In the genomic region with DNA sequence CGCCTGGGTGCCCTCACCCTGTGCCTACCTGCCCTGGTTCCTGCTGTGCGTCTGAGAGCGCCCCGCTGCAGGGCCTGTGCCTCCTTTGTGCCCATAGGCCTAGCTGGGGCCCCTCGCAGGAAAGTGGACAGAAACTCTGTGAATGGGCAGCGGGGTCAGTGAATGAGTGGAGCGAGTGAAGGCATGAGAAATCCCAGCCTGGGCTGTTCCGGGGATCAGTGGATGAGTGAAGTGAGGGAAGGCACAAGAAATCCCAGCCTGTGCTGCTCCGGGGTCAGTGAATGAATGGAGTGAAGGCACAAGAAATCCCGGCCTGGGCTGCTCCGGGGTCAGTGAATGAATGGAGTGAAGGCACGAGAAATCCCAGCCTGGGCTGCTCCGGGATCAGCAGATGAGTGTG, we compare ENCODE assay signal across 2 cellular contexts.
TF ChIP-seq lines count a peak whose summit lies in the region.

No MANE protein-coding gene starts in this region.

TF ChIP-seq in liver, 16 proteins besides CTCF, POLR2A, EP300 and RAD21:
- TF ChIP-seq SP1 (IDR thresholded peaks at IDR 0.05) (no peak), JUND (IDR thresholded peaks at IDR 0.05) (no peak), HNF4A (conservative IDR thresholded peaks at IDR 0.05) (no peak), NR2F2 (IDR thresholded peaks at IDR 0.05) (no peak), TAF1 (conservative IDR thresholded peaks at IDR 0.05) (no peak), YY1 (IDR thresholded peaks at IDR 0.05) (no peak), RXRA (IDR thresholded peaks at IDR 0.05) (no peak), HNF4G (IDR thresholded peaks at IDR 0.05) (no peak), EGR1 (IDR thresholded peaks at IDR 0.05; ENCODE audit: low read depth in 2 of 2) (no peak), FOXA1 (IDR thresholded peaks at IDR 0.05) (no peak), FOXA2 (IDR thresholded peaks at IDR 0.05) (no peak), GABPA (IDR thresholded peaks at IDR 0.05 in 1 of 2, conservative IDR thresholded peaks at IDR 0.05 in 1 of 2) (no peak)
- TF ChIP-seq, protein P1, sequence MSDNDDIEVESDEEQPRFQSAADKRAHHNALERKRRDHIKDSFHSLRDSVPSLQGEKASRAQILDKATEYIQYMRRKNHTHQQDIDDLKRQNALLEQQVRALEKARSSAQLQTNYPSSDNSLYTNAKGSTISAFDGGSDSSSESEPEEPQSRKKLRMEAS (IDR thresholded peaks at IDR 0.05), result no peak
- TF ChIP-seq, protein P2, sequence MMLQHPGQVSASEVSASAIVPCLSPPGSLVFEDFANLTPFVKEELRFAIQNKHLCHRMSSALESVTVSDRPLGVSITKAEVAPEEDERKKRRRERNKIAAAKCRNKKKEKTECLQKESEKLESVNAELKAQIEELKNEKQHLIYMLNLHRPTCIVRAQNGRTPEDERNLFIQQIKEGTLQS (IDR thresholded peaks at IDR 0.05), result no peak
- TF ChIP-seq, protein P3, sequence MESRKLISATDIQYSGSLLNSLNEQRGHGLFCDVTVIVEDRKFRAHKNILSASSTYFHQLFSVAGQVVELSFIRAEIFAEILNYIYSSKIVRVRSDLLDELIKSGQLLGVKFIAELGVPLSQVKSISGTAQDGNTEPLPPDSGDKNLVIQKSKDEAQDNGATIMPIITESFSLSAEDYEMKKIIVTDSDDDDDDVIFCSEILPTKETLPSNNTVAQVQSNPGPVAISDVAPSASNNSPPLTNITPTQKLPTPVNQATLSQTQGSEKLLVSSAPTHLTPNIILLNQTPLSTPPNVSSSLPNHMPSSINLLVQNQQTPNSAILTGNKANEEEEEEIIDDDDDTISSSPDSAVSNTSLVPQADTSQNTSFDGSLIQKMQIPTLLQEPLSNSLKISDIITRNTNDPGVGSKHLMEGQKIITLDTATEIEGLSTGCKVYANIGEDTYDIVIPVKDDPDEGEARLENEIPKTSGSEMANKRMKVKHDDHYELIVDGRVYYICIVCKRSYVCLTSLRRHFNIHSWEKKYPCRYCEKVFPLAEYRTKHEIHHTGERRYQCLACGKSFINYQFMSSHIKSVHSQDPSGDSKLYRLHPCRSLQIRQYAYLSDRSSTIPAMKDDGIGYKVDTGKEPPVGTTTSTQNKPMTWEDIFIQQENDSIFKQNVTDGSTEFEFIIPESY (IDR thresholded peaks at IDR 0.05), result no peak
- TF ChIP-seq, protein P4, sequence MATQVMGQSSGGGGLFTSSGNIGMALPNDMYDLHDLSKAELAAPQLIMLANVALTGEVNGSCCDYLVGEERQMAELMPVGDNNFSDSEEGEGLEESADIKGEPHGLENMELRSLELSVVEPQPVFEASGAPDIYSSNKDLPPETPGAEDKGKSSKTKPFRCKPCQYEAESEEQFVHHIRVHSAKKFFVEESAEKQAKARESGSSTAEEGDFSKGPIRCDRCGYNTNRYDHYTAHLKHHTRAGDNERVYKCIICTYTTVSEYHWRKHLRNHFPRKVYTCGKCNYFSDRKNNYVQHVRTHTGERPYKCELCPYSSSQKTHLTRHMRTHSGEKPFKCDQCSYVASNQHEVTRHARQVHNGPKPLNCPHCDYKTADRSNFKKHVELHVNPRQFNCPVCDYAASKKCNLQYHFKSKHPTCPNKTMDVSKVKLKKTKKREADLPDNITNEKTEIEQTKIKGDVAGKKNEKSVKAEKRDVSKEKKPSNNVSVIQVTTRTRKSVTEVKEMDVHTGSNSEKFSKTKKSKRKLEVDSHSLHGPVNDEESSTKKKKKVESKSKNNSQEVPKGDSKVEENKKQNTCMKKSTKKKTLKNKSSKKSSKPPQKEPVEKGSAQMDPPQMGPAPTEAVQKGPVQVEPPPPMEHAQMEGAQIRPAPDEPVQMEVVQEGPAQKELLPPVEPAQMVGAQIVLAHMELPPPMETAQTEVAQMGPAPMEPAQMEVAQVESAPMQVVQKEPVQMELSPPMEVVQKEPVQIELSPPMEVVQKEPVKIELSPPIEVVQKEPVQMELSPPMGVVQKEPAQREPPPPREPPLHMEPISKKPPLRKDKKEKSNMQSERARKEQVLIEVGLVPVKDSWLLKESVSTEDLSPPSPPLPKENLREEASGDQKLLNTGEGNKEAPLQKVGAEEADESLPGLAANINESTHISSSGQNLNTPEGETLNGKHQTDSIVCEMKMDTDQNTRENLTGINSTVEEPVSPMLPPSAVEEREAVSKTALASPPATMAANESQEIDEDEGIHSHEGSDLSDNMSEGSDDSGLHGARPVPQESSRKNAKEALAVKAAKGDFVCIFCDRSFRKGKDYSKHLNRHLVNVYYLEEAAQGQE (IDR thresholded peaks at IDR 0.05), result no peak

TF ChIP-seq in HepG2, 621 proteins besides CTCF, POLR2A, EP300 and RAD21:
- TF ChIP-seq ZNF431 (CRISPR knock-in tag; IDR thresholded peaks at IDR 0.05; ENCODE audit: borderline replicate concordance, low read depth), result no peak
- no peak for TF ChIP-seq CAMTA2 (CRISPR knock-in tag; IDR thresholded peaks at IDR 0.05; ENCODE audit: borderline replicate concordance)
- TF ChIP-seq, protein P5, sequence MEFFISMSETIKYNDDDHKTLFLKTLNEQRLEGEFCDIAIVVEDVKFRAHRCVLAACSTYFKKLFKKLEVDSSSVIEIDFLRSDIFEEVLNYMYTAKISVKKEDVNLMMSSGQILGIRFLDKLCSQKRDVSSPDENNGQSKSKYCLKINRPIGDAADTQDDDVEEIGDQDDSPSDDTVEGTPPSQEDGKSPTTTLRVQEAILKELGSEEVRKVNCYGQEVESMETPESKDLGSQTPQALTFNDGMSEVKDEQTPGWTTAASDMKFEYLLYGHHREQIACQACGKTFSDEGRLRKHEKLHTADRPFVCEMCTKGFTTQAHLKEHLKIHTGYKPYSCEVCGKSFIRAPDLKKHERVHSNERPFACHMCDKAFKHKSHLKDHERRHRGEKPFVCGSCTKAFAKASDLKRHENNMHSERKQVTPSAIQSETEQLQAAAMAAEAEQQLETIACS (CRISPR knock-in tag; IDR thresholded peaks at IDR 0.05), result no peak
- no peak for TF ChIP-seq ZNF33B (CRISPR knock-in tag; IDR thresholded peaks at IDR 0.05)
- no peak for TF ChIP-seq FOXO1 (CRISPR knock-in tag; IDR thresholded peaks at IDR 0.05)
- TF ChIP-seq, protein P6, sequence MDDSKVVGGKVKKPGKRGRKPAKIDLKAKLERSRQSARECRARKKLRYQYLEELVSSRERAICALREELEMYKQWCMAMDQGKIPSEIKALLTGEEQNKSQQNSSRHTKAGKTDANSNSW (CRISPR knock-in tag; IDR thresholded peaks at IDR 0.05; ENCODE audit: borderline replicate concordance), result no peak
- no peak for TF ChIP-seq DPF2 (CRISPR knock-in tag; IDR thresholded peaks at IDR 0.05; ENCODE audit: borderline replicate concordance, low read depth)
- TF ChIP-seq, protein P7, sequence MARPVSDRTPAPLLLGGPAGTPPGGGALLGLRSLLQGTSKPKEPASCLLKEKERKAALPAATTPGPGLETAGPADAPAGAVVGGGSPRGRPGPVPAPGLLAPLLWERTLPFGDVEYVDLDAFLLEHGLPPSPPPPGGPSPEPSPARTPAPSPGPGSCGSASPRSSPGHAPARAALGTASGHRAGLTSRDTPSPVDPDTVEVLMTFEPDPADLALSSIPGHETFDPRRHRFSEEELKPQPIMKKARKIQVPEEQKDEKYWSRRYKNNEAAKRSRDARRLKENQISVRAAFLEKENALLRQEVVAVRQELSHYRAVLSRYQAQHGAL (CRISPR knock-in tag; IDR thresholded peaks at IDR 0.05; ENCODE audit: not compliant biosample characterization), result no peak
- TF ChIP-seq SIX4 (CRISPR knock-in tag; IDR thresholded peaks at IDR 0.05), result no peak
- TF ChIP-seq, protein P8, sequence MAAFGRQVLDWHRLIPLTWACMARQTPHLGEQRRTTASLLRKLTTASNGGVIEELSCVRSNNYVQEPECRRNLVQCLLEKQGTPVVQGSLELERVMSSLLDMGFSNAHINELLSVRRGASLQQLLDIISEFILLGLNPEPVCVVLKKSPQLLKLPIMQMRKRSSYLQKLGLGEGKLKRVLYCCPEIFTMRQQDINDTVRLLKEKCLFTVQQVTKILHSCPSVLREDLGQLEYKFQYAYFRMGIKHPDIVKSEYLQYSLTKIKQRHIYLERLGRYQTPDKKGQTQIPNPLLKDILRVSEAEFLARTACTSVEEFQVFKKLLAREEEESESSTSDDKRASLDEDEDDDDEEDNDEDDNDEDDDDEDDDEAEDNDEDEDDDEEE (CRISPR knock-in tag; IDR thresholded peaks at IDR 0.05), result no peak
- TF ChIP-seq, protein P9, sequence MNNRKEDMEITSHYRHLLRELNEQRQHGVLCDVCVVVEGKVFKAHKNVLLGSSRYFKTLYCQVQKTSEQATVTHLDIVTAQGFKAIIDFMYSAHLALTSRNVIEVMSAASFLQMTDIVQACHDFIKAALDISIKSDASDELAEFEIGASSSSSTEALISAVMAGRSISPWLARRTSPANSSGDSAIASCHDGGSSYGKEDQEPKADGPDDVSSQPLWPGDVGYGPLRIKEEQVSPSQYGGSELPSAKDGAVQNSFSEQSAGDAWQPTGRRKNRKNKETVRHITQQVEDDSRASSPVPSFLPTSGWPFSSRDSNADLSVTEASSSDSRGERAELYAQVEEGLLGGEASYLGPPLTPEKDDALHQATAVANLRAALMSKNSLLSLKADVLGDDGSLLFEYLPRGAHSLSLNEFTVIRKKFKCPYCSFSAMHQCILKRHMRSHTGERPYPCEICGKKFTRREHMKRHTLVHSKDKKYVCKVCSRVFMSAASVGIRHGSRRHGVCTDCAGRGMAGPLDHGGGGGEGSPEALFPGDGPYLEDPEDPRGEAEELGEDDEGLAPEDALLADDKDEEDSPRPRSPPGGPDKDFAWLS (CRISPR knock-in tag; IDR thresholded peaks at IDR 0.05; ENCODE audit: borderline replicate concordance), result no peak
- no peak for TF ChIP-seq ZFP36L1 (CRISPR knock-in tag; IDR thresholded peaks at IDR 0.05)
- no peak for TF ChIP-seq SOX6 (IDR thresholded peaks at IDR 0.05)
- TF ChIP-seq SOX6 (CRISPR knock-in tag; IDR thresholded peaks at IDR 0.05), result no peak
- TF ChIP-seq, protein P10, sequence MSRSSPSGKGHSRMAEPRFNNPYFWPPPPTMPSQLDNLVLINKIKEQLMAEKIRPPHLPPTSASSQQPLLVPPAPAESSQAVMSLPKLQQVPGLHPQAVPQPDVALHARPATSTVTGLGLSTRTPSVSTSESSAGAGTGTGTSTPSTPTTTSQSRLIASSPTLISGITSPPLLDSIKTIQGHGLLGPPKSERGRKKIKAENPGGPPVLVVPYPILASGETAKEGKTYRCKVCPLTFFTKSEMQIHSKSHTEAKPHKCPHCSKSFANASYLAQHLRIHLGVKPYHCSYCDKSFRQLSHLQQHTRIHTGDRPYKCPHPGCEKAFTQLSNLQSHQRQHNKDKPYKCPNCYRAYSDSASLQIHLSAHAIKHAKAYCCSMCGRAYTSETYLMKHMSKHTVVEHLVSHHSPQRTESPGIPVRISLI (CRISPR knock-in tag; IDR thresholded peaks at IDR 0.05; ENCODE audit: borderline replicate concordance), result no peak
- TF ChIP-seq, protein P11, sequence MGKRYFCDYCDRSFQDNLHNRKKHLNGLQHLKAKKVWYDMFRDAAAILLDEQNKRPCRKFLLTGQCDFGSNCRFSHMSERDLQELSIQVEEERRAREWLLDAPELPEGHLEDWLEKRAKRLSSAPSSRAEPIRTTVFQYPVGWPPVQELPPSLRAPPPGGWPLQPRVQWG (CRISPR knock-in tag; IDR thresholded peaks at IDR 0.05; ENCODE audit: borderline replicate concordance, low read depth), result no peak
- TF ChIP-seq BRD4 (CRISPR knock-in tag; IDR thresholded peaks at IDR 0.05), result no peak
- TF ChIP-seq, protein P12, sequence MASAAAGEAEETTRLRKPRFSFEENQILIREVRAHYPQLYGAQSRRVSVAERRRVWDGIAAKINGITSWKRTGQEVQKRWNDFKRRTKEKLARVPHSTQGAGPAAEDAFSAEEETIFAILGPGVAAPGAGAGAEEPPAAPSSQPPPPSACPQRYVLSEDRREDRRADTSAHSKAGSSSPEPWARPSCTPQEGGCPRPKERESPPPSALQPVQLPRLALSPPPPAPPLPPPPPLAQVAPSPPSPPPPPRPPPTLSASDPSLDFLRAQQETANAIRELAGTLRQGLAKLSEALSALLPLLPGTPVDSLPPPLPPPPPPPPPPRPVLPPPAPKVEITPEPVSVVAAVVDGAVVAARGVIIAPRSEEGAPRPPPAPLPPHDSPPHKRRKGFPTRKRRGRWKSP (CRISPR knock-in tag; IDR thresholded peaks at IDR 0.05), result no peak
- TF ChIP-seq, protein P13, sequence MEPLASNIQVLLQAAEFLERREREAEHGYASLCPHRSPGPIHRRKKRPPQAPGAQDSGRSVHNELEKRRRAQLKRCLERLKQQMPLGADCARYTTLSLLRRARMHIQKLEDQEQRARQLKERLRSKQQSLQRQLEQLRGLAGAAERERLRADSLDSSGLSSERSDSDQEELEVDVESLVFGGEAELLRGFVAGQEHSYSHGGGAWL (CRISPR knock-in tag; IDR thresholded peaks at IDR 0.05), result no peak
TF ChIP-seq in HepG2: peak in this region for 0.
